Comparison of ENCODE assay signal across 8 cellular contexts in genomic region chr22:36386351-36386899, GRCh38. TPM values are rescaled to one million over a fixed set of nuclear protein-coding genes. Genes with fewer than 3 reads are reported as not detected.
DNase-seq lines count a peak whose midpoint lies in the region; ATAC-seq and TF ChIP-seq lines count a peak whose summit lies in the region.

No MANE protein-coding gene starts in this region.

- H3K27me3 ChIP-seq in GM06990 (replicated peaks; ENCODE audit: control insufficient read depth, insufficient read depth, low read length) (no peaks in the 10 kb centered on the region), H7 (ENCODE audit: control insufficient read depth, insufficient read depth, low read length) (no peaks in the 10 kb centered on the region), iPS-15b (ENCODE audit: control insufficient read depth, insufficient read depth, low read length) (no peaks in the 10 kb centered on the region)

- TF ChIP-seq CTCF in GM06990 (IDR thresholded peaks at IDR 0.05; ENCODE audit: insufficient read depth, low read length, poor library complexity, severe bottlenecking), result no peak

- peaks cover 6% of the 10 kb centered on the region for H3K36me3 ChIP-seq in GM06990 (ENCODE audit: control insufficient read depth, insufficient read depth, low read length)
- no peaks in the 10 kb centered on the region; the same call in 1 of the 2 replicates for H3K36me3 ChIP-seq in H7 (replicated peaks; ENCODE audit: control insufficient read depth, insufficient read depth, low read length)
- peaks cover 3% of the 10 kb centered on the region for H3K36me3 ChIP-seq in iPS-15b (ENCODE audit: control insufficient read depth, insufficient read depth, low read length)

- H3K9me3 ChIP-seq in iPS-15b (ENCODE audit: control insufficient read depth, insufficient read depth, low read length), result no peaks in the 10 kb centered on the region

- DNase-seq in GM06990 (ENCODE audit: extremely low read depth, insufficient read length) (peak; percentile 87), H7 (peak; percentile 56), NCI-H748 treated with DMSO at 0.1 percent for 48 hours (lab: John Stamatoyannopoulos, UW) (peak; percentile 36), skeletal muscle cell (ENCODE audit: low read depth) (no peak), NCI-H526 treated with DMSO at 0.1 percent for 48 hours (lab: John Stamatoyannopoulos, UW) (no peak)

- H3K4me1 ChIP-seq in iPS-15b (ENCODE audit: control insufficient read depth, insufficient read depth, low read length), result peaks cover 18% of the 10 kb centered on the region

- H3K9ac ChIP-seq in iPS-15b (ENCODE audit: low read depth, low read length), result peak overlapping the region; percentile 76

- ATAC-seq in GM18861 (IDR thresholded peaks at IDR 0.05; ENCODE audit: unreplicated experiment), result no peak

- peak overlapping the region; percentile 81 for H3K27ac ChIP-seq in angular gyrus (ENCODE audit: low read depth, low read length)

- H3K4me3 ChIP-seq in GM06990 (replicated peaks; ENCODE audit: low read depth, low read length) (peak overlapping the region; percentile 97), H7 (ENCODE audit: insufficient read depth, low read depth, low read length) (peak overlapping the region; percentile 94), iPS-15b (ENCODE audit: low read depth, low read length) (peak overlapping the region; percentile 79), skeletal muscle cell (ENCODE audit: low read depth, low read length) (peak overlapping the region; percentile 90)

RNA-seq across cellular contexts. Expression of gene MYH9, which starts 1.3 kb away (rescaled TPM):
- 117 and 149 TPM in 2 replicates for total RNA-seq in H7 (2014; rRNA removed; shearing (Covaris generic))

Comparison
In these comparisons a context has a peak if more than half of its experiments do, and no peak if none do; other contexts are left out.
1. DNase-seq: peak in GM06990 (single experiment), H7 (single experiment) and NCI-H748 treated with DMSO at 0.1 percent for 48 hours (single experiment); none in skeletal muscle cell (single experiment) and NCI-H526 treated with DMSO at 0.1 percent for 48 hours (single experiment).
2. Peak in every context shown above with its lines, with median percentiles within 50 percentile points of each other: H3K4me3 ChIP-seq.